ENCODE assay signal across 19 cellular contexts in genomic region chr5:164784230-164784629, GRCh38.
"Had no signal": no experiment of that assay in that cellular context is flagged by ENCODE, and none has a peak within 500 bp of the region (broad histone marks: within the 10 kb centered on the region; RNA-seq: fewer than 3 reads in every experiment).

No MANE protein-coding gene starts in this region.

- ATAC-seq: heart right ventricle; left cardiac atrium; stimulated activated naive CD8-positive, alpha-beta T cell treated with anti-CD3 and anti-CD28 coated beads, Interleukin-15, Interleukin-2, amounts not matched to agents 100 U/mL and 50 U/mL, for 24 hours had no signal

- DNase-seq: activated CD4-positive, alpha-beta T cell treated with anti-CD3 and anti-CD28 coated beads, Interleukin-2, amount 10 ng/mL, durations not matched to agents 7 days and 5 days; activated CD4-positive, CD25-positive, alpha-beta regulatory T cell treated with anti-CD3 and anti-CD28 coated beads, Interleukin-2, amount 50 U/mL, for 72 hours; activated gamma-delta T cell treated with Interleukin-2 at 50 U/mL for 16 hours; activated T-cell treated with anti-CD3 and anti-CD28 coated beads, Interleukin-2, amount 50 U/mL, for 1 hour; aorta; effector CD4-positive, alpha-beta T cell; erythroblast; foreskin fibroblast; heart right ventricle; islet precursor cell; left cardiac atrium; ovary; spleen; stimulated activated CD4-positive, alpha-beta T cell treated with anti-CD3 and anti-CD28 coated beads, Interleukin-4, amount 100 ng/mL, for 1 hour; stimulated activated naive CD8-positive, alpha-beta T cell treated with anti-CD3 and anti-CD28 coated beads, Interleukin-15, Interleukin-2, amounts not matched to agents 100 U/mL and 50 U/mL, for 24 hours; upper lobe of left lung; WERI-Rb-1 had no signal

- H3K4me3 ChIP-seq: heart right ventricle, ovary, prostate gland, spleen, upper lobe of left lung had no signal

- H3K9me3 ChIP-seq: heart right ventricle, neutrophil, ovary, prostate gland, spleen, upper lobe of left lung had no signal

- H3K27ac ChIP-seq: heart right ventricle, neutrophil, ovary, prostate gland, spleen, upper lobe of left lung, WERI-Rb-1 had no signal

- H3K27me3 ChIP-seq: heart right ventricle, neutrophil, ovary, spleen, upper lobe of left lung had no signal

- H3K36me3 ChIP-seq: heart right ventricle, neutrophil, ovary, prostate gland, spleen, upper lobe of left lung, WERI-Rb-1 had no signal

- H3K4me1 ChIP-seq: heart right ventricle, prostate gland, spleen, upper lobe of left lung had no signal
